ENCODE assay signal across 13 cellular contexts in the genomic region with DNA sequence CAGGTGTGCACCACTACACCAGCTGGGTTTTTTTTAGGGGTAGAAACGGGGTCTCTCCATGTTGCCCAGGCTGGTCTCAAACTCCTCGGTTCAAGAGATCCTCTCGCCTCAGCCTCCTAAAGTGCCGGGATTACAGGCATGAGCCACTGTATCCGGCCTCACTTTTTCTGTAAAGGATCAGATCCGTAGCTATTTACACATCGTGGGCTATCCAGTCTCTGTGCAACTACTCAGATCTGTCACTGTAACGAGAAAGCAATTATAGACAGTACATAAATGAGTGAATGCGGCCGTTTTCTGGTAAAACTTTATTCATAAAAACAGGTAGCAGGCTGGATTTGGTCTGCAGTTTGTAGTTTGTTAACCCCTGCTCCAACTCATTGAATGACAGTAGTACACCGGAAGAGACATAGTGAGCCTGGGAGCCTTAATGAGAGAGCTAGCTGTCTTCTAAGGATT. TPM values are rescaled to one million over a fixed set of nuclear protein-coding genes. Genes with fewer than 3 reads are reported as not detected.
A peak's percentile ranks its signal among the peaks of the same experiment; 100 is the strongest.
DNase-seq lines count a peak whose midpoint lies in the region; ATAC-seq and TF ChIP-seq lines count a peak whose summit lies in the region.
"Had no signal": no experiment of that assay in that cellular context is flagged by ENCODE, and none has a peak within 500 bp of the region (broad histone marks: within the 10 kb centered on the region; RNA-seq: fewer than 3 reads in every experiment).

No MANE protein-coding gene starts in this region.

- H3K4me3 ChIP-seq in osteoblast (ENCODE audit: insufficient read depth, low read length) (no peak overlapping the region), lower lobe of right lung (no peak overlapping the region)
- H3K4me3 ChIP-seq: testis had no signal

- H2AFZ ChIP-seq in osteoblast (ENCODE audit: low read length), result no peak overlapping the region

- H3K4me1 Mint-ChIP-seq in activated CD4-positive, alpha-beta T cell treated with anti-CD3 and anti-CD28 coated beads, Interleukin-2, amount 10 ng/mL, durations not matched to agents 24 days and 14 days, result peaks cover 53% of the 10 kb centered on the region
- H3K4me1 Mint-ChIP-seq in activated CD8-positive, alpha-beta T cell treated with anti-CD3 and anti-CD28 coated beads, Interleukin-2, amount 10 ng/mL, durations not matched to agents 7 days and 5 days (ENCODE audit: low read depth), result peaks cover 47% of the 10 kb centered on the region

- peaks cover 15% of the 10 kb centered on the region for H3K36me3 Mint-ChIP-seq in activated CD4-positive, alpha-beta T cell treated with anti-CD3 and anti-CD28 coated beads, Interleukin-2, amount 10 ng/mL, durations not matched to agents 24 days and 14 days (ENCODE audit: low read depth)
- peaks cover 22% of the 10 kb centered on the region for H3K36me3 Mint-ChIP-seq in activated CD8-positive, alpha-beta T cell treated with anti-CD3 and anti-CD28 coated beads, Interleukin-2, amount 10 ng/mL, durations not matched to agents 7 days and 5 days (ENCODE audit: low read depth)

- intact Hi-C loops in activated CD4-positive, alpha-beta T cell treated with anti-CD3 and anti-CD28 coated beads, Interleukin-2, amount 10 ng/mL, durations not matched to agents 24 days and 14 days (cut with micrococcal nuclease), result loop anchor here (1.0 to 5.0 kb wide), 2 partner anchors 94 to 285 kb away; no protein-coding TSS in a partner anchor
- intact Hi-C loops in lower lobe of right lung (cut with DNase I), result no loop called here
- intact Hi-C loops in head of caudate nucleus (cut with DNase I), result loop anchor here (10.0 kb wide), 1 partner anchor 113 kb away; no protein-coding TSS in a partner anchor

- CTCF ChIA-PET in activated CD8-positive, alpha-beta T cell treated with anti-CD3 and anti-CD28 coated beads, Interleukin-2, amount 10 ng/mL, durations not matched to agents 7 days and 5 days (lab: Charles Lee), result interaction anchor here (0.9 to 5.3 kb wide), 11 partner anchors 12 to 441 kb away, joined by 3 to 102 read pairs (median 31); a partner anchor contains a TSS

- H3K4me2 ChIP-seq in osteoblast (ENCODE audit: insufficient read depth, low read length), result peak overlapping the region; percentile 1
- H3K4me2 ChIP-seq: KMS-11 had no signal

- H3K9me3 ChIP-seq in osteoblast (ENCODE audit: low read depth, low read length) (no peaks in the 10 kb centered on the region), lower lobe of right lung (no peaks in the 10 kb centered on the region)
- H3K9me3 ChIP-seq: testis had no signal

- H3K4me1 ChIP-seq in osteoblast (ENCODE audit: insufficient read depth, low read length) (peaks cover 47% of the 10 kb centered on the region), lower lobe of right lung (peaks cover 31% of the 10 kb centered on the region)

- H3K36me3 ChIP-seq in osteoblast (ENCODE audit: insufficient read depth, low read length) (no peaks in the 10 kb centered on the region), lower lobe of right lung (no peaks in the 10 kb centered on the region)

- peaks cover 23% of the 10 kb centered on the region for H3K79me2 ChIP-seq in osteoblast (ENCODE audit: insufficient read depth, low read length)

- H3K9me3 Mint-ChIP-seq in activated CD4-positive, alpha-beta T cell treated with anti-CD3 and anti-CD28 coated beads, Interleukin-2, amount 10 ng/mL, durations not matched to agents 24 days and 14 days, result no peaks in the 10 kb centered on the region
- H3K9me3 Mint-ChIP-seq in activated CD8-positive, alpha-beta T cell treated with anti-CD3 and anti-CD28 coated beads, Interleukin-2, amount 10 ng/mL, durations not matched to agents 7 days and 5 days (ENCODE audit: insufficient read depth), result no peaks in the 10 kb centered on the region
- H3K9me3 Mint-ChIP-seq: brain had no signal

- H3K27ac ChIP-seq in osteoblast (ENCODE audit: low read depth, low read length) (peak overlapping the region; percentile 99), lower lobe of right lung (no peak overlapping the region)
- H3K27ac ChIP-seq: KMS-11, testis had no signal

- H3K27me3 ChIP-seq in osteoblast (ENCODE audit: insufficient read depth, low read length), result no peaks in the 10 kb centered on the region
- H3K27me3 ChIP-seq in lower lobe of right lung (ENCODE audit: low read depth), result no peaks in the 10 kb centered on the region
- H3K27me3 ChIP-seq: testis had no signal

- POLR2A ChIA-PET in activated CD8-positive, alpha-beta T cell treated with anti-CD3 and anti-CD28 coated beads, Interleukin-2, amount 10 ng/mL, durations not matched to agents 7 days and 5 days (lab: Charles Lee), result interaction anchor here (0.6 to 8.4 kb wide), 9 partner anchors 23 to 212 kb away, joined by 3 to 178 read pairs (median 3); a partner anchor contains a TSS

- peak overlapping the region; percentile 83 for H3K27ac Mint-ChIP-seq in activated CD4-positive, alpha-beta T cell treated with anti-CD3 and anti-CD28 coated beads, Interleukin-2, amount 10 ng/mL, durations not matched to agents 24 days and 14 days
- peak overlapping the region; percentile 70 for H3K27ac Mint-ChIP-seq in activated CD8-positive, alpha-beta T cell treated with anti-CD3 and anti-CD28 coated beads, Interleukin-2, amount 10 ng/mL, durations not matched to agents 7 days and 5 days

- peak; percentile 71 for DNase-seq in activated CD4-positive, alpha-beta T cell treated with anti-CD3 and anti-CD28 coated beads, Interleukin-2, amount 10 ng/mL, durations not matched to agents 24 days and 14 days
- DNase-seq in activated CD4-positive, alpha-beta T cell treated with anti-CD3 and anti-CD28 coated beads, Interleukin-2, amount 50 U/mL, for 4 hours, result no peak
- no peak for DNase-seq in activated CD8-positive, alpha-beta T cell treated with anti-CD3 and anti-CD28 coated beads, Interleukin-2, amount 10 ng/mL, durations not matched to agents 7 days and 5 days
- DNase-seq in osteoblast (ENCODE audit: insufficient read length, low spot score, missing footprints) (no peak), lower lobe of right lung (no peak), AML-193 (lab: John Stamatoyannopoulos, UW) (no peak), head of caudate nucleus (no peak)
- DNase-seq: activated CD4-positive, alpha-beta T cell treated with anti-CD3 and anti-CD28 coated beads for 1 hour; testis had no signal

- no peak for TF ChIP-seq CTCF in osteoblast (IDR thresholded peaks at IDR 0.05; ENCODE audit: extremely low read depth, low read depth, low read length)
- no peak for TF ChIP-seq CTCF in lower lobe of right lung (IDR thresholded peaks at IDR 0.05)

- ATAC-seq in HG02938 (IDR thresholded peaks at IDR 0.05; ENCODE audit: unreplicated experiment) (peak; percentile 54), lower lobe of right lung (no peak)
- no peak for ATAC-seq in activated CD8-positive, alpha-beta T cell treated with anti-CD3 and anti-CD28 coated beads, Interleukin-2, amount 10 ng/mL, durations not matched to agents 7 days and 5 days
- ATAC-seq: Right ventricle myocardium inferior had no signal

- H3K4me3 Mint-ChIP-seq in activated CD4-positive, alpha-beta T cell treated with anti-CD3 and anti-CD28 coated beads, Interleukin-2, amount 10 ng/mL, durations not matched to agents 24 days and 14 days, result peak overlapping the region; percentile 61
- no peak overlapping the region for H3K4me3 Mint-ChIP-seq in activated CD8-positive, alpha-beta T cell treated with anti-CD3 and anti-CD28 coated beads, Interleukin-2, amount 10 ng/mL, durations not matched to agents 7 days and 5 days
- H3K4me3 Mint-ChIP-seq: brain had no signal

- no peaks in the 10 kb centered on the region for H4K20me1 ChIP-seq in osteoblast (ENCODE audit: insufficient read depth, low read length)

- no peaks in the 10 kb centered on the region for H3K27me3 Mint-ChIP-seq in activated CD4-positive, alpha-beta T cell treated with anti-CD3 and anti-CD28 coated beads, Interleukin-2, amount 10 ng/mL, durations not matched to agents 24 days and 14 days
- H3K27me3 Mint-ChIP-seq in activated CD8-positive, alpha-beta T cell treated with anti-CD3 and anti-CD28 coated beads, Interleukin-2, amount 10 ng/mL, durations not matched to agents 7 days and 5 days (ENCODE audit: low read depth), result no peaks in the 10 kb centered on the region
- H3K27me3 Mint-ChIP-seq: brain had no signal

RNA-seq across cellular contexts. Expression of a gene that starts 44.5 kb away (rescaled TPM):
- total RNA-seq in activated CD4-positive, alpha-beta T cell treated with anti-CD3 and anti-CD28 coated beads, Interleukin-2, amount 10 ng/mL, durations not matched to agents 24 days and 14 days, result 417 and 422 TPM in 2 replicates
- 100 to 1,000 TPM; 122 to 123 TPM for total RNA-seq in activated CD8-positive, alpha-beta T cell treated with anti-CD3 and anti-CD28 coated beads, Interleukin-2, amount 10 ng/mL, durations not matched to agents 7 days and 5 days
- total RNA-seq in osteoblast (415 and 445 TPM in 2 replicates), lower lobe of right lung (176 TPM)

RNA-seq across cellular contexts. Expression of a gene that starts 44.8 kb away (rescaled TPM):
- total RNA-seq in activated CD4-positive, alpha-beta T cell treated with anti-CD3 and anti-CD28 coated beads, Interleukin-2, amount 10 ng/mL, durations not matched to agents 24 days and 14 days, result 49.0 and 50.3 TPM in 2 replicates
- total RNA-seq in activated CD8-positive, alpha-beta T cell treated with anti-CD3 and anti-CD28 coated beads, Interleukin-2, amount 10 ng/mL, durations not matched to agents 7 days and 5 days, result 10 to 100 TPM; 21.5 to 24.7 TPM
- total RNA-seq in osteoblast (8.0 and 14.7 TPM in 2 replicates), lower lobe of right lung (16.7 TPM)
